ENCODE assay signal across 25 cellular contexts in the genomic region with DNA sequence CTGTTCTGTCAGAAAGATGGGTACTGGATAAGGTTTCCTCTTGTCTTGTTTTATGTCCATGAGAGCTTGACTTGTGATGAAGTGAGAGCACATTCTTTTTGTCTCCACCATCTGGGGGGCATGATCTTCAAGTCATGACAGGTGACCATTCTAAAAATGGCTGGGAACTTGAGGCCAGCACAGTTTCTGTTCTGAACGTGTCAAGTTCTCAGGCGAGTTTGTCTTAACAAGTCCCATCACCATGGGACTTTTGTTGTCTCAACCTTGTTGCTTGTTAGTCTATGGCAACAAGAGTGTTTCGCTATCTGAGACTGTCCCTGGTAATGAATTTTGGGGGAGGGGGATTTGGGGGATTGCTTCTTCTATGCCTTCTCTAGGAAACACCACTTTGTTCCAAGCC. TPM values are rescaled to one million over a fixed set of nuclear protein-coding genes. Genes with fewer than 3 reads are reported as not detected.
A peak's percentile ranks its signal among the peaks of the same experiment; 100 is the strongest.
DNase-seq lines count a peak whose midpoint lies in the region; ATAC-seq, FAIRE-seq and TF ChIP-seq lines count a peak whose summit lies in the region.
"Had no signal": no experiment of that assay in that cellular context is flagged by ENCODE, and none has a peak within 500 bp of the region (broad histone marks: within the 10 kb centered on the region; RNA-seq: fewer than 3 reads in every experiment).

No MANE protein-coding gene starts in this region.

- no peaks in the 10 kb centered on the region for H4K20me1 ChIP-seq in OCI-LY7 (ENCODE audit: insufficient read depth, low read length)

- H3K9me3 ChIP-seq in OCI-LY7 (ENCODE audit: low read length): peaks cover 4% of the 10 kb centered on the region; the same call in 1 of the 2 replicates
- peaks cover 3% of the 10 kb centered on the region for H3K9me3 ChIP-seq in CD8-positive, alpha-beta T cell (ENCODE audit: low read length)
- H3K9me3 ChIP-seq: esophagus muscularis mucosa had no signal

- H2AFZ ChIP-seq in OCI-LY7 (ENCODE audit: low read length): no peak overlapping the region

- no peaks in the 10 kb centered on the region for H3K27me3 ChIP-seq in CD8-positive, alpha-beta T cell (ENCODE audit: insufficient read depth, low read length)
- H3K27me3 ChIP-seq: cardiac muscle cell, esophagus muscularis mucosa, upper lobe of left lung had no signal

- no peak overlapping the region for H3K27ac ChIP-seq in OCI-LY7 (ENCODE audit: low read depth, low read length, poor library complexity, severe bottlenecking)
- H3K27ac ChIP-seq in CD8-positive, alpha-beta T cell (ENCODE audit: low read depth, low read length): no peak overlapping the region
- H3K27ac ChIP-seq: C4-2B, cardiac muscle cell, esophagus muscularis mucosa, upper lobe of left lung had no signal

- ATAC-seq in GM19463 (IDR thresholded peaks at IDR 0.05; ENCODE audit: unreplicated experiment): peak; percentile 65
- ATAC-seq in HG02885 (IDR thresholded peaks at IDR 0.05; ENCODE audit: poor library complexity, unreplicated experiment): peak; percentile 70
- ATAC-seq in activated T-helper 17 cell treated with anti-CD3 and anti-CD28 coated beads, Interleukin-2, amount 50 U/mL, for 72 hours (replicated peaks): no peak
- no peak for ATAC-seq in CD8-positive, alpha-beta T cell
- ATAC-seq in GM18873 (IDR thresholded peaks at IDR 0.05; ENCODE audit: low FRiP score, unreplicated experiment): no peak
- ATAC-seq: activated CD8-positive, alpha-beta T cell treated with anti-CD3 and anti-CD28 coated beads for 36 hours; activated T-cell treated with anti-CD3 and anti-CD28 coated beads, Interleukin-2, amount 50 U/mL, for 72 hours; naive thymus-derived CD4-positive, alpha-beta T cell; T-cell had no signal

- H3K4me1 ChIP-seq in OCI-LY7 (ENCODE audit: insufficient read depth, low read length, poor library complexity, severe bottlenecking): no peaks in the 10 kb centered on the region
- peaks cover 7% of the 10 kb centered on the region for H3K4me1 ChIP-seq in CD8-positive, alpha-beta T cell (ENCODE audit: insufficient read depth, low read length)
- H3K4me1 ChIP-seq: esophagus muscularis mucosa, upper lobe of left lung had no signal

- H3K27ac Mint-ChIP-seq in activated T-helper 17 cell treated with anti-CD3 and anti-CD28 coated beads, Interleukin-2, amount 50 U/mL, for 72 hours: peak overlapping the region; percentile 9
- no peak overlapping the region for H3K27ac Mint-ChIP-seq in CD8-positive, alpha-beta T cell
- H3K27ac Mint-ChIP-seq: activated CD8-positive, alpha-beta T cell treated with anti-CD3 and anti-CD28 coated beads for 36 hours; activated T-cell treated with anti-CD3 and anti-CD28 coated beads, Interleukin-2, amount 50 U/mL, for 72 hours had no signal

- DNase-seq in GM12891 (ENCODE audit: insufficient read length, low spot score): no peak
- no peak for DNase-seq in OCI-LY7 (ENCODE audit: low spot score)
- DNase-seq in CD8-positive, alpha-beta T cell: no peak
- DNase-seq in NOMO-1 treated with dmso at 0.1 percent for 144 hours (lab: John Stamatoyannopoulos, UW; ENCODE audit: unreplicated experiment): no peak
- DNase-seq: activated CD8-positive, alpha-beta T cell treated with anti-CD3 and anti-CD28 coated beads for 36 hours; activated T-cell treated with anti-CD3 and anti-CD28 coated beads, Interleukin-2, amount 50 U/mL, for 72 hours; DMS79; glutamatergic neuron; KG1; mammary epithelial cell; naive thymus-derived CD4-positive, alpha-beta T cell; NCI-H1092; NCI-H774; RPMI8226; stimulated activated naive CD4-positive, alpha-beta T cell treated with Interleukin-2 at 50 U/mL for 16 hours; T-cell; upper lobe of left lung had no signal

- H3K79me2 ChIP-seq in OCI-LY7 (ENCODE audit: insufficient read depth, low read depth, low read length): no peaks in the 10 kb centered on the region

- intact Hi-C loops in OCI-LY7 (cut with micrococcal nuclease; ENCODE audit: unreplicated experiment): no loop called here
- intact Hi-C loops in CD8-positive, alpha-beta T cell (cut with DNase I, micrococcal nuclease): no loop called here

- no peaks in the 10 kb centered on the region for H3K36me3 ChIP-seq in OCI-LY7 (ENCODE audit: insufficient read depth, low read length)
- no peaks in the 10 kb centered on the region for H3K36me3 ChIP-seq in CD8-positive, alpha-beta T cell (ENCODE audit: insufficient read depth, low read length)
- H3K36me3 ChIP-seq: cardiac muscle cell, esophagus muscularis mucosa, upper lobe of left lung had no signal

- no peaks in the 10 kb centered on the region for H3K4me1 Mint-ChIP-seq in activated T-helper 17 cell treated with anti-CD3 and anti-CD28 coated beads, Interleukin-2, amount 50 U/mL, for 72 hours
- peaks cover 11% of the 10 kb centered on the region for H3K4me1 Mint-ChIP-seq in CD8-positive, alpha-beta T cell (ENCODE audit: low read depth)

- TF ChIP-seq CTCF in OCI-LY7 (conservative IDR thresholded peaks at IDR 0.05; ENCODE audit: low read length): no peak
- TF ChIP-seq CTCF in CD8-positive, alpha-beta T cell (IDR thresholded peaks at IDR 0.05): no peak

- peak; percentile 77 for FAIRE-seq in GM12891 (lab: Jason Lieb, UNC)
- FAIRE-seq: keratinocyte had no signal

- H3K9me3 Mint-ChIP-seq in activated T-helper 17 cell treated with anti-CD3 and anti-CD28 coated beads, Interleukin-2, amount 50 U/mL, for 72 hours: no peaks in the 10 kb centered on the region
- H3K9me3 Mint-ChIP-seq in CD8-positive, alpha-beta T cell: peaks cover 3% of the 10 kb centered on the region

- H3K4me2 ChIP-seq in OCI-LY7 (ENCODE audit: low read length): no peak overlapping the region

- no peaks in the 10 kb centered on the region for H3K27me3 Mint-ChIP-seq in activated T-helper 17 cell treated with anti-CD3 and anti-CD28 coated beads, Interleukin-2, amount 50 U/mL, for 72 hours
- no peaks in the 10 kb centered on the region for H3K27me3 Mint-ChIP-seq in CD8-positive, alpha-beta T cell (ENCODE audit: low read depth)
- H3K27me3 Mint-ChIP-seq: activated CD8-positive, alpha-beta T cell treated with anti-CD3 and anti-CD28 coated beads for 36 hours; naive thymus-derived CD4-positive, alpha-beta T cell; T-cell had no signal

- no peaks in the 10 kb centered on the region for H3K9me2 ChIP-seq in OCI-LY7 (ENCODE audit: insufficient read depth, low read length)

- CTCF ChIA-PET in OCI-LY7 (lab: Charles Lee; ENCODE audit: unreplicated experiment): no interaction called here
- CTCF ChIA-PET in CD8-positive, alpha-beta T cell (lab: Charles Lee): interaction anchor here (1.1 to 2.8 kb wide), 5 partner anchors 10 to 307 kb away, joined by 3 to 12 read pairs (median 4); a partner anchor contains a TSS

- no peak overlapping the region for H3K4me3 Mint-ChIP-seq in activated T-helper 17 cell treated with anti-CD3 and anti-CD28 coated beads, Interleukin-2, amount 50 U/mL, for 72 hours
- H3K4me3 Mint-ChIP-seq in CD8-positive, alpha-beta T cell: no peak overlapping the region
- H3K4me3 Mint-ChIP-seq: activated CD8-positive, alpha-beta T cell treated with anti-CD3 and anti-CD28 coated beads for 36 hours; activated T-cell treated with anti-CD3 and anti-CD28 coated beads, Interleukin-2, amount 50 U/mL, for 72 hours; naive thymus-derived CD4-positive, alpha-beta T cell; T-cell had no signal

- no TSS peak for BruUV-seq in OCI-LY7 (replicated peaks; lab: Mats Ljungman, UMichigan)

- H3K4me3 ChIP-seq in OCI-LY7 (ENCODE audit: low read depth, low read length, poor library complexity, severe bottlenecking): no peak overlapping the region
- no peak overlapping the region for H3K4me3 ChIP-seq in CD8-positive, alpha-beta T cell (ENCODE audit: low read depth, low read length)
- H3K4me3 ChIP-seq: cardiac muscle cell, esophagus muscularis mucosa, upper lobe of left lung had no signal

- no peaks in the 10 kb centered on the region for H3K36me3 Mint-ChIP-seq in activated T-helper 17 cell treated with anti-CD3 and anti-CD28 coated beads, Interleukin-2, amount 50 U/mL, for 72 hours (ENCODE audit: low read depth)
- H3K36me3 Mint-ChIP-seq in CD8-positive, alpha-beta T cell: peaks cover 27% of the 10 kb centered on the region

- POLR2A ChIA-PET in OCI-LY7 (lab: Charles Lee): interaction anchor here (0.6 to 1.0 kb wide), 3 partner anchors 31 to 1316 kb away, joined by 3 to 4 read pairs (median 3); no protein-coding TSS in a partner anchor
- POLR2A ChIA-PET in CD8-positive, alpha-beta T cell (lab: Charles Lee): interaction anchor here (0.6 to 0.7 kb wide), 2 partner anchors 10 to 219 kb away, joined by 3 read pairs; no protein-coding TSS in a partner anchor

- TF ChIP-seq POLR2A in GM12891 (IDR thresholded peaks at IDR 0.05; ENCODE audit: low read depth, low read length): no peak

TF ChIP-seq in GM12891, 5 proteins besides CTCF, POLR2A, EP300 and RAD21:
- TF ChIP-seq PAX5 (IDR thresholded peaks at IDR 0.05; ENCODE audit: insufficient read depth, low read length, severe bottlenecking): no peak
- no peak for TF ChIP-seq POU2F2 (IDR thresholded peaks at IDR 0.05; ENCODE audit: low read depth, low read length)
- no peak for TF ChIP-seq TAF1 (IDR thresholded peaks at IDR 0.05; ENCODE audit: low read depth, low read length)
- no peak for TF ChIP-seq SPI1 (IDR thresholded peaks at IDR 0.05; ENCODE audit: low read depth, low read length)
- TF ChIP-seq POLR2AphosphoS5 (IDR thresholded peaks at IDR 0.05; ENCODE audit: low read depth, low read length): no peak

RNA-seq across cellular contexts. Expression of a gene that starts 25.6 kb away (rescaled TPM):
- 2.9 TPM for polyA plus RNA-seq in GM12891 (2012; ENCODE audit: low read depth, missing spikeins)
- 1 to 10 TPM; 7.4 to 9.1 TPM for total RNA-seq in activated T-helper 17 cell treated with anti-CD3 and anti-CD28 coated beads, Interleukin-2, amount 50 U/mL, for 72 hours
- total RNA-seq in OCI-LY7 (2014; rRNA removed; shearing (Covaris generic)): 5.7 and 7.1 TPM in 2 replicates
- 8.8 and 9.2 TPM in 2 replicates for total RNA-seq in OCI-LY7 (2022)
- total RNA-seq in CD8-positive, alpha-beta T cell: 1 to 10 TPM; 6.7 to 6.9 TPM

Comparison
In these comparisons a context has a peak if more than half of its experiments do, and no peak if none do; other contexts are left out.
1. ATAC-seq: peak in GM19463 (single experiment) and HG02885 (single experiment); none in activated T-helper 17 cell treated with anti-CD3 and anti-CD28 coated beads, Interleukin-2, amount 50 U/mL, for 72 hours (single experiment), CD8-positive, alpha-beta T cell (single experiment) and GM18873 (single experiment).